1 cellular context compared by ENCODE assay signal in genomic region chr5:138702166-138702826, GRCh38.
A peak's percentile ranks its signal among the peaks of the same experiment; 100 is the strongest.
TF ChIP-seq lines count a peak whose summit lies in the region.

No MANE protein-coding gene starts in this region.

TF ChIP-seq in HepG2, 621 proteins besides CTCF, POLR2A, EP300 and RAD21 (continued from another document):
- TF ChIP-seq ATF3 (CRISPR knock-in tag; IDR thresholded peaks at IDR 0.05) (peak; percentile 49; the same call in 1 of the 2 replicates), ZNF331 (CRISPR knock-in tag; IDR thresholded peaks at IDR 0.05) (no peak), PAF1 (CRISPR knock-in tag; IDR thresholded peaks at IDR 0.05) (no peak), STAG1 (CRISPR knock-in tag; IDR thresholded peaks at IDR 0.05) (peak; percentile 25; the same call in 1 of the 2 replicates), SIX1 (CRISPR knock-in tag; IDR thresholded peaks at IDR 0.05; ENCODE audit: borderline replicate concordance) (no peak), UBTF (CRISPR knock-in tag; IDR thresholded peaks at IDR 0.05) (no peak), SP2 (CRISPR knock-in tag; IDR thresholded peaks at IDR 0.05) (no peak), SALL1 (CRISPR knock-in tag; IDR thresholded peaks at IDR 0.05) (no peak), TGIF2 (CRISPR knock-in tag; IDR thresholded peaks at IDR 0.05) (no peak), ARID3A (IDR thresholded peaks at IDR 0.05; ENCODE audit: low read depth, low read length) (0 out of 2 replicates have a peak, but pooled peaks have one; percentile 8), CEBPB (IDR thresholded peaks at IDR 0.05; ENCODE audit: borderline replicate concordance, low read depth, low read length) (peak; percentile 90), ZNF644 (CRISPR knock-in tag; IDR thresholded peaks at IDR 0.05; ENCODE audit: low read depth) (0 out of 2 replicates have a peak, but pooled peaks have one; percentile 27), ZNF317 (CRISPR knock-in tag; IDR thresholded peaks at IDR 0.05) (no peak), YEATS2 (CRISPR knock-in tag; IDR thresholded peaks at IDR 0.05; ENCODE audit: borderline replicate concordance) (no peak), THAP11 (CRISPR knock-in tag; IDR thresholded peaks at IDR 0.05) (no peak), ZBTB43 (CRISPR knock-in tag; conservative IDR thresholded peaks at IDR 0.05) (no peak), IKZF5 (CRISPR knock-in tag; IDR thresholded peaks at IDR 0.05) (no peak), ZBTB1 (CRISPR knock-in tag; IDR thresholded peaks at IDR 0.05; ENCODE audit: borderline replicate concordance) (no peak), TARDBP (CRISPR knock-in tag; IDR thresholded peaks at IDR 0.05) (no peak), ATF4 (CRISPR knock-in tag; IDR thresholded peaks at IDR 0.05) (peak; percentile 80 to 93), YY1 (IDR thresholded peaks at IDR 0.05; ENCODE audit: insufficient read depth, insufficient replicate concordance, low read depth, low read length) (no peak), CEBPG (CRISPR knock-in tag; IDR thresholded peaks at IDR 0.05) (peak; percentile 91), RCOR2 (CRISPR knock-in tag; IDR thresholded peaks at IDR 0.05) (no peak), RXRA (CRISPR knock-in tag; IDR thresholded peaks at IDR 0.05) (no peak), ZNF7 (CRISPR knock-in tag; IDR thresholded peaks at IDR 0.05) (no peak), ZNF224 (CRISPR knock-in tag; IDR thresholded peaks at IDR 0.05) (no peak), MYPOP (CRISPR knock-in tag; IDR thresholded peaks at IDR 0.05) (no peak), GATA4 (IDR thresholded peaks at IDR 0.05; ENCODE audit: borderline replicate concordance, low read depth) (no peak), FOXK2 (IDR thresholded peaks at IDR 0.05) (no peak), ATF7 (IDR thresholded peaks at IDR 0.05) (peak; percentile 77), ATF7 (CRISPR knock-in tag; IDR thresholded peaks at IDR 0.05) (no peak)
